ENCODE assay signal across 14 cellular contexts in genomic region chr3:188881954-188882641, GRCh38.
A peak's percentile ranks its signal among the peaks of the same experiment; 100 is the strongest.
DNase-seq lines count a peak whose midpoint lies in the region; ATAC-seq, FAIRE-seq and TF ChIP-seq lines count a peak whose summit lies in the region.
"Had no signal": no experiment of that assay in that cellular context is flagged by ENCODE, and none has a peak within 500 bp of the region (broad histone marks: within the 10 kb centered on the region; RNA-seq: fewer than 3 reads in every experiment).

No MANE protein-coding gene starts in this region.

- no peaks in the 10 kb centered on the region for H3K27me3 ChIP-seq in trophoblast cell (ENCODE audit: insufficient read depth, low read length)
- H3K27me3 ChIP-seq in dorsolateral prefrontal cortex, result no peaks in the 10 kb centered on the region

- no peak overlapping the region for H4K91ac ChIP-seq in trophoblast cell (ENCODE audit: low read depth, low read length)

- H3K14ac ChIP-seq in trophoblast cell (ENCODE audit: low read length), result no peak overlapping the region

- no peak overlapping the region for H2BK12ac ChIP-seq in trophoblast cell (ENCODE audit: low read length)

- H2BK120ac ChIP-seq in trophoblast cell (ENCODE audit: insufficient read depth, low read length, poor library complexity), result no peak overlapping the region

- H3K79me1 ChIP-seq in trophoblast cell (ENCODE audit: low read length), result no peaks in the 10 kb centered on the region

- no peak overlapping the region for H2AK5ac ChIP-seq in trophoblast cell (ENCODE audit: low read length)

- H3K79me2 ChIP-seq in trophoblast cell (ENCODE audit: control insufficient read depth, insufficient read depth, low read length, poor library complexity), result no peaks in the 10 kb centered on the region

- DNase-seq in EL, result peak; percentile 92
- DNase-seq in RCC 7860 (ENCODE audit: low spot score), result peak; percentile 85
- peak; percentile 81 for DNase-seq in fibroblast of gingiva (ENCODE audit: low read depth)
- DNase-seq in trophoblast cell, result peak; percentile 55 to 85
- DNase-seq in dorsolateral prefrontal cortex, result no peak
- no peak for DNase-seq in NCI-H128 (lab: John Stamatoyannopoulos, UW; ENCODE audit: unreplicated experiment)
- no peak for DNase-seq in GM10266 (ENCODE audit: extremely low spot score)
- DNase-seq: activated effector memory CD4-positive, alpha-beta T cell treated with anti-CD3 and anti-CD28 coated beads, Interleukin-2, amount 50 U/mL, for 16 hours; KBM-7; NCI-H774; stimulated activated CD4-positive, alpha-beta T cell treated with anti-CD3 and anti-CD28 coated beads, Interleukin-12 subunit alpha, Interleukin-12 subunit beta, amount 100 ng/mL, for 4 hours; stimulated activated naive CD8-positive, alpha-beta T cell treated with anti-CD3 and anti-CD28 coated beads, Interleukin-15, Interleukin-2, amounts not matched to agents 100 U/mL and 50 U/mL, for 24 hours had no signal

- no peaks in the 10 kb centered on the region for H3K4me1 ChIP-seq in trophoblast cell (ENCODE audit: control insufficient read depth in 1 of 2, insufficient read depth in 2 of 2, low read length in 2 of 2)

- no peak overlapping the region for H3K4me2 ChIP-seq in trophoblast cell (ENCODE audit: low read length)

- no peak overlapping the region for H3K9ac ChIP-seq in trophoblast cell (ENCODE audit: low read length)

- H3K18ac ChIP-seq in trophoblast cell (ENCODE audit: low read length), result no peak overlapping the region

- no peak for ATAC-seq in GM19324 (IDR thresholded peaks at IDR 0.05; ENCODE audit: low FRiP score, unreplicated experiment)
- ATAC-seq: stimulated activated naive CD8-positive, alpha-beta T cell treated with anti-CD3 and anti-CD28 coated beads, Interleukin-15, Interleukin-2, amounts not matched to agents 100 U/mL and 50 U/mL, for 24 hours had no signal

- no peak overlapping the region for H2AFZ ChIP-seq in trophoblast cell (ENCODE audit: insufficient read depth, low read length, poor library complexity)

- H4K8ac ChIP-seq in trophoblast cell (ENCODE audit: low read depth, low read length), result no peak overlapping the region

- TF ChIP-seq CTCF in dorsolateral prefrontal cortex (IDR thresholded peaks at IDR 0.05 in 54 of 56, conservative IDR thresholded peaks at IDR 0.05 in 2 of 56; ENCODE audit: low read depth in 1 of 56, partially characterized antibody in 56 of 56), result no peak
- no peak for TF ChIP-seq CTCF in GM10266 (IDR thresholded peaks at IDR 0.05; ENCODE audit: control insufficient read depth, insufficient read depth, low read depth, missing control alignments)

- H3K9me3 ChIP-seq in trophoblast cell (ENCODE audit: insufficient read depth, low read depth, low read length), result no peaks in the 10 kb centered on the region

- H3K27ac ChIP-seq in trophoblast cell (ENCODE audit: low read depth, low read length), result no peak overlapping the region
- peak overlapping the region in 1 of 59 donors; percentile 4 for H3K27ac ChIP-seq in dorsolateral prefrontal cortex
- H3K27ac ChIP-seq: VCaP had no signal

- no peak overlapping the region for H2BK5ac ChIP-seq in trophoblast cell (ENCODE audit: low read depth, low read length, poor library complexity)

- H3K4ac ChIP-seq in trophoblast cell (ENCODE audit: low read depth, low read length), result no peak overlapping the region

- FAIRE-seq in RCC 7860 (lab: Jason Lieb, UNC), result peak; percentile 98

- no peak overlapping the region for H3K23ac ChIP-seq in trophoblast cell (ENCODE audit: low read length)

- no peak overlapping the region for H3K4me3 ChIP-seq in trophoblast cell (ENCODE audit: low read depth, low read length)
- no peak overlapping the region for H3K4me3 ChIP-seq in dorsolateral prefrontal cortex

- H3K36me3 ChIP-seq in trophoblast cell (ENCODE audit: control insufficient read depth in 1 of 2, insufficient read depth in 2 of 2, low read length in 2 of 2), result peaks cover 0 to 2% of the 10 kb centered on the region in 2 experiments

- no peak overlapping the region for H4K12ac ChIP-seq in trophoblast cell (ENCODE audit: low read depth, low read length)

- intact Hi-C loops in dorsolateral prefrontal cortex (cut with DNase I), result no loop called here

Comparison
In these comparisons a context has a peak if more than half of its experiments do, and no peak if none do; other contexts are left out.
1. DNase-seq: peak in EL (single experiment), RCC 7860 (single experiment), fibroblast of gingiva (single experiment) and trophoblast cell (2 of 2); none in dorsolateral prefrontal cortex (0 of 10), NCI-H128 (single experiment) and GM10266 (single experiment).